ENCODE assay signal across 2 cellular contexts in genomic region chrX:63751481-63751880, GRCh38.
TF ChIP-seq lines count a peak whose summit lies in the region.

No MANE protein-coding gene starts in this region.

TF ChIP-seq in GM23338, 12 proteins besides CTCF, POLR2A, EP300 and RAD21:
- TF ChIP-seq NANOG (IDR thresholded peaks at IDR 0.05; ENCODE audit: borderline replicate concordance) (no peak), JUNB (IDR thresholded peaks at IDR 0.05; ENCODE audit: unreplicated experiment) (no peak), EZH2phosphoT487 (IDR thresholded peaks at IDR 0.05; ENCODE audit: unreplicated experiment) (no peak), STAT1 (IDR thresholded peaks at IDR 0.05; ENCODE audit: unreplicated experiment) (no peak), ZNF462 (CRISPR knock-in tag; IDR thresholded peaks at IDR 0.05) (no peak), ZNF331 (CRISPR knock-in tag; IDR thresholded peaks at IDR 0.05; ENCODE audit: low read depth) (no peak), ETS1 (IDR thresholded peaks at IDR 0.05) (no peak), EZH2 (IDR thresholded peaks at IDR 0.05; ENCODE audit: low read depth, unreplicated experiment) (no peak), ZNF114 (CRISPR knock-in tag; IDR thresholded peaks at IDR 0.05) (no peak), POLR2AphosphoS5 (IDR thresholded peaks at IDR 0.05; ENCODE audit: low read depth) (no peak), REST (IDR thresholded peaks at IDR 0.05; ENCODE audit: unreplicated experiment) (no peak), CREB1 (CRISPR knock-in tag; IDR thresholded peaks at IDR 0.05; ENCODE audit: low read depth) (no peak)

TF ChIP-seq in H1, 55 proteins besides CTCF, POLR2A, EP300 and RAD21:
- TF ChIP-seq CHD2 (IDR thresholded peaks at IDR 0.05; ENCODE audit: low read length) (no peak), SP2 (IDR thresholded peaks at IDR 0.05; ENCODE audit: low read length) (no peak), KDM5A (IDR thresholded peaks at IDR 0.05; ENCODE audit: low read length) (no peak), KDM4A (IDR thresholded peaks at IDR 0.05; ENCODE audit: low read depth, low read length, severe bottlenecking) (no peak), BRCA1 (IDR thresholded peaks at IDR 0.05; ENCODE audit: low read depth, low read length) (no peak), USF2 (IDR thresholded peaks at IDR 0.05; ENCODE audit: low read length) (no peak), RNF2 (IDR thresholded peaks at IDR 0.05; ENCODE audit: borderline replicate concordance, low read depth, low read length, missing control alignments, poor library complexity, severe bottlenecking) (no peak), PHF8 (conservative IDR thresholded peaks at IDR 0.05; ENCODE audit: low read depth, low read length) (no peak), EZH2 (IDR thresholded peaks at IDR 0.05; ENCODE audit: low read depth, low read length, severe bottlenecking) (no peak), GABPA (IDR thresholded peaks at IDR 0.05; ENCODE audit: borderline replicate concordance, insufficient read depth, low read length) (no peak), RFX5 (IDR thresholded peaks at IDR 0.05; ENCODE audit: borderline replicate concordance, low read depth, low read length) (no peak)
